In genomic region chr2:87076253-87077027, GRCh38 we compare ENCODE assay signal across 8 cellular contexts. TPM values are rescaled to one million over a fixed set of nuclear protein-coding genes. Genes with fewer than 3 reads are reported as not detected.
DNase-seq lines count a peak whose midpoint lies in the region; ATAC-seq and TF ChIP-seq lines count a peak whose summit lies in the region.
"Not testable (repeated sequence)": the region's sequence is repeated elsewhere in the genome, so short reads cannot be mapped to it uniquely, and the experiment has no call there.

No MANE protein-coding gene starts in this region.

- peak overlapping the region; percentile 60 for H3K9ac ChIP-seq in SK-N-MC (ENCODE audit: insufficient read length)

- not testable (repeated sequence) for H3K36me3 ChIP-seq in SK-N-MC (ENCODE audit: insufficient read depth, low read length)

- peak overlapping the region; percentile 75 for H3K27ac ChIP-seq in SK-N-MC

- H3K27ac Mint-ChIP-seq in CD14-positive monocyte (peak overlapping the region; percentile 96 to 99 (median 97)), naive B cell (peak overlapping the region; percentile 88 to 97 (median 94))
- H3K27ac Mint-ChIP-seq in activated naive CD4-positive, alpha-beta T cell treated with anti-CD3 and anti-CD28 coated beads, Interleukin-2, amount 50 U/mL, for 72 hours, result peak overlapping the region; percentile 91 to 97

- not testable (repeated sequence) for TF ChIP-seq CTCF in CD14-positive monocyte (IDR thresholded peaks at IDR 0.05); fibroblast of villous mesenchyme (IDR thresholded peaks at IDR 0.05; ENCODE audit: insufficient read depth, low read depth, low read length)

- intact Hi-C loops in CD14-positive monocyte (cut with micrococcal nuclease), result not testable (repeated sequence)

- peaks cover 11% of the 10 kb centered on the region for H3K4me1 Mint-ChIP-seq in CD14-positive monocyte
- H3K4me1 Mint-ChIP-seq in naive B cell, result not testable (repeated sequence)

- H3K4me3 Mint-ChIP-seq in CD14-positive monocyte, result peak overlapping the region; percentile 79 to 90
- peak overlapping the region; percentile 86 to 96 (median 93) for H3K4me3 Mint-ChIP-seq in naive B cell

- ATAC-seq in GM19372 (IDR thresholded peaks at IDR 0.05; ENCODE audit: low read depth, unreplicated experiment), result peak; percentile 85
- ATAC-seq in HG03159 (IDR thresholded peaks at IDR 0.05; ENCODE audit: unreplicated experiment), result peak; percentile 90
- peak; percentile 92 to 93 for ATAC-seq in activated naive CD4-positive, alpha-beta T cell treated with anti-CD3 and anti-CD28 coated beads, Interleukin-2, amount 50 U/mL, for 72 hours
- peak; percentile 83 for ATAC-seq in naive B cell (ENCODE audit: low read depth in 2 of 2)

- DNase-seq in CD14-positive monocyte (ENCODE audit: low spot score) (peak; percentile 96), SK-N-MC (ENCODE audit: low read depth, low spot score) (peak; percentile 20), fibroblast of villous mesenchyme (ENCODE audit: low read depth) (peak; percentile 91), naive B cell (peak; percentile 93)
- DNase-seq in activated naive CD4-positive, alpha-beta T cell treated with anti-CD3 and anti-CD28 coated beads, Interleukin-2, amount 50 U/mL, for 72 hours (ENCODE audit: low spot score in 2 of 2), result peak; percentile 79 to 96
- peak; percentile 76 for DNase-seq in stimulated activated CD8-positive, alpha-beta memory T cell treated with anti-CD3 and anti-CD28 coated beads, Interleukin-15, amount 100 ng/mL, for 24 hours (ENCODE audit: low read depth)

- not testable (repeated sequence) for H3K9me3 ChIP-seq in SK-N-MC (ENCODE audit: low read depth, low read length)

- H3K27me3 Mint-ChIP-seq in CD14-positive monocyte (ENCODE audit: low read depth in 3 of 3); naive B cell: not testable (repeated sequence)

- not testable (repeated sequence) for H3K9me3 Mint-ChIP-seq in CD14-positive monocyte; activated naive CD4-positive, alpha-beta T cell treated with anti-CD3 and anti-CD28 coated beads, Interleukin-2, amount 50 U/mL, for 72 hours; naive B cell

- peak overlapping the region; percentile 81 for H3K4me3 ChIP-seq in SK-N-MC
- H3K4me3 ChIP-seq in fibroblast of villous mesenchyme (ENCODE audit: low read depth, low read length), result peak overlapping the region; percentile 67

- H3K36me3 Mint-ChIP-seq in CD14-positive monocyte; activated naive CD4-positive, alpha-beta T cell treated with anti-CD3 and anti-CD28 coated beads, Interleukin-2, amount 50 U/mL, for 72 hours; naive B cell: not testable (repeated sequence)

RNA-seq across cellular contexts. Expression of gene PLGLB1, which starts 54.8 kb away (rescaled TPM):
- polyA plus RNA-seq in CD14-positive monocyte (under 1 TPM in 1 of 2 donors, not detected in 1; 0.42 TPM), naive B cell (ENCODE audit: low read depth in 6 of 6) (1 to 10 TPM in 3 of 6 donors, under 1 TPM in 2, not detected in 1; 0.66 to 3.4 (median 1.5) TPM)
- 1 to 10 TPM in 1 of 2 donors, under 1 TPM in 1; 0.50 to 2.3 TPM for total RNA-seq in activated naive CD4-positive, alpha-beta T cell treated with anti-CD3 and anti-CD28 coated beads, Interleukin-2, amount 50 U/mL, for 72 hours
- total RNA-seq in fibroblast of villous mesenchyme, result 0.32 and 3.0 TPM in 2 replicates

Comparison
In these comparisons a context has a peak if more than half of its experiments do, and no peak if none do; other contexts are left out.
1. Peak in every context shown above with its lines: DNase-seq, ATAC-seq, H3K4me3 ChIP-seq and H3K27ac ChIP-seq.
2. DNase-seq: peak in every context shown above with its lines; median percentile 96 in CD14-positive monocyte; 93 in naive B cell; 91 in fibroblast of villous mesenchyme; 88 in activated naive CD4-positive, alpha-beta T cell treated with anti-CD3 and anti-CD28 coated beads, Interleukin-2, amount 50 U/mL, for 72 hours; 76 in stimulated activated CD8-positive, alpha-beta memory T cell treated with anti-CD3 and anti-CD28 coated beads, Interleukin-15, amount 100 ng/mL, for 24 hours; 20 in SK-N-MC.